In the genomic region with DNA sequence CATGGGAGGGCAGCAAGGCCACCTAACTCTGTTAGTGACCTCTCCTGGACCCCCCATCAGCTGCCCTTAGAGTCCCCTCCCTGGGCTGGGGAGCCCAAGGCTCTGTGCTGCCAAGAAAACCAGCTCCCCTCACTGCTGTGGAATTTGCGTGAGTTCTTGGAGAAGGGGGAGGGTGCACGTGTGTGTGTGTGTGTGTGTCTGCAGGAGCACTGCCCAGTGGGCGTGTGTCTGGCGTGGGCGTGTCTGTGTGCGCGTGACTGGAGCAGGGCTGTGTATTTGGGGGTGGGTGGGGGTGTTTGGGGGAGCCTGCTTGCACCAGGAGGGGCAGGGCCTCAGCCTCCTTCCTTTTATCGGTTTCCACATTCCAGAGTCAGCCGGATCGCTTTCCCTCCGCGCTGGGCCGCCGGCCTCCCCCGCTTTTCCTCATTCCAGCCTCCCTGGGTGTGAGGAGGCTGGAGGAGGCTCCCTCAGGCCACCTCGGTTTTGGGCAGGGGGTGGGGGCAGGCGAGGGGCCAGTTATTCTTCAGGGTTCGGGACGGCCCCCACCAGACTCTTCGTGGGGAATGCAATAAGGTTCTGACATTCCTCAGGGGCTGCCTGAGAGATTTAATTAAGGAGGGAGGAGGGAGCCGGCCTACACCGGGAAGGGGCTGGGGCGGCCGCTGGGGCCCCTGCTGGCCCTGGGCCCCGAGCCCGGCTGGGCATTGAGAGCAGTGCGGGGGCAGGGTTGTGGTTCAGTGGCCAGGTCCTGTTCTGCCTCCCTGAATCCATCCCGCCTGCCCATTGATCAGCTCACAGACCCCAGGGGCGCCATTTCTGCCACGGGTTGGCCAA, we compare ENCODE assay signal across 8 cellular contexts. TPM values are rescaled to one million over a fixed set of nuclear protein-coding genes. Genes with fewer than 3 reads are reported as not detected.
A peak's percentile ranks its signal among the peaks of the same experiment; 100 is the strongest.
DNase-seq lines count a peak whose midpoint lies in the region; ATAC-seq and TF ChIP-seq lines count a peak whose summit lies in the region.

No MANE protein-coding gene starts in this region.

- peak; percentile 92 for DNase-seq in astrocyte of the hippocampus (ENCODE audit: low read depth, low spot score)
- no peak for DNase-seq in activated CD4-positive, alpha-beta T cell treated with anti-CD3 and anti-CD28 coated beads, Interleukin-2, amount 10 ng/mL, durations not matched to agents 7 days and 5 days
- no peak for DNase-seq in activated CD8-positive, alpha-beta T cell treated with anti-CD3 and anti-CD28 coated beads, Interleukin-2, amount 10 ng/mL, durations not matched to agents 7 days and 5 days

- H3K36me3 ChIP-seq in HEK293 (ENCODE audit: control insufficient read depth in 2 of 2, insufficient read depth in 1 of 2, low read length in 2 of 2): no peaks in the 10 kb centered on the region
- H3K36me3 ChIP-seq in iPS-18a (ENCODE audit: control insufficient read depth, low read depth, low read length): no peaks in the 10 kb centered on the region
- no peaks in the 10 kb centered on the region for H3K36me3 ChIP-seq in skeletal muscle tissue (ENCODE audit: control insufficient read depth in 3 of 3, insufficient read depth in 3 of 3, low read length in 3 of 3)

- no peaks in the 10 kb centered on the region for H3K36me3 Mint-ChIP-seq in activated CD4-positive, alpha-beta T cell treated with anti-CD3 and anti-CD28 coated beads, Interleukin-2, amount 10 ng/mL, durations not matched to agents 7 days and 5 days (ENCODE audit: low read depth)
- no peaks in the 10 kb centered on the region for H3K36me3 Mint-ChIP-seq in activated CD8-positive, alpha-beta T cell treated with anti-CD3 and anti-CD28 coated beads, Interleukin-2, amount 10 ng/mL, durations not matched to agents 7 days and 5 days (ENCODE audit: low read depth)

- no peaks in the 10 kb centered on the region for H3K27me3 Mint-ChIP-seq in activated CD4-positive, alpha-beta T cell treated with anti-CD3 and anti-CD28 coated beads, Interleukin-2, amount 10 ng/mL, durations not matched to agents 7 days and 5 days
- H3K27me3 Mint-ChIP-seq in activated CD8-positive, alpha-beta T cell treated with anti-CD3 and anti-CD28 coated beads, Interleukin-2, amount 10 ng/mL, durations not matched to agents 7 days and 5 days (ENCODE audit: low read depth): no peaks in the 10 kb centered on the region

- H3K4me3 Mint-ChIP-seq in activated CD4-positive, alpha-beta T cell treated with anti-CD3 and anti-CD28 coated beads, Interleukin-2, amount 10 ng/mL, durations not matched to agents 7 days and 5 days: no peak overlapping the region
- H3K4me3 Mint-ChIP-seq in activated CD8-positive, alpha-beta T cell treated with anti-CD3 and anti-CD28 coated beads, Interleukin-2, amount 10 ng/mL, durations not matched to agents 7 days and 5 days: no peak overlapping the region

- no peaks in the 10 kb centered on the region for H3K9me3 ChIP-seq in HEK293 (ENCODE audit: control insufficient read depth, insufficient read depth, low read depth, low read length)
- no peaks in the 10 kb centered on the region for H3K9me3 ChIP-seq in iPS-18a (ENCODE audit: control insufficient read depth, low read depth, low read length)
- H3K9me3 ChIP-seq in skeletal muscle tissue (ENCODE audit: control insufficient read depth in 3 of 3, low read length in 3 of 3): no peaks in the 10 kb centered on the region

- H3K9ac ChIP-seq in iPS-18a (ENCODE audit: low read length) (peak overlapping the region; percentile 15), skeletal muscle tissue (ENCODE audit: low read depth in 1 of 3, low read length in 3 of 3) (peak overlapping the region in 2 of 3 donors; percentile 38 to 74)

- H3K4me1 Mint-ChIP-seq in activated CD4-positive, alpha-beta T cell treated with anti-CD3 and anti-CD28 coated beads, Interleukin-2, amount 10 ng/mL, durations not matched to agents 7 days and 5 days: peaks cover 5% of the 10 kb centered on the region
- peaks cover 2% of the 10 kb centered on the region for H3K4me1 Mint-ChIP-seq in activated CD8-positive, alpha-beta T cell treated with anti-CD3 and anti-CD28 coated beads, Interleukin-2, amount 10 ng/mL, durations not matched to agents 7 days and 5 days (ENCODE audit: low read depth)

- H3K27ac ChIP-seq in HEK293 (ENCODE audit: extremely low read depth, low read depth, low read length): no peak overlapping the region; the same call in 1 of the 2 replicates
- H3K27ac ChIP-seq in iPS-18a (ENCODE audit: low read length): no peak overlapping the region
- peak overlapping the region; percentile 78 for H3K27ac ChIP-seq in skeletal muscle tissue (ENCODE audit: low read depth, low read length)

- H3K27ac Mint-ChIP-seq in activated CD4-positive, alpha-beta T cell treated with anti-CD3 and anti-CD28 coated beads, Interleukin-2, amount 10 ng/mL, durations not matched to agents 7 days and 5 days: no peak overlapping the region
- H3K27ac Mint-ChIP-seq in activated CD8-positive, alpha-beta T cell treated with anti-CD3 and anti-CD28 coated beads, Interleukin-2, amount 10 ng/mL, durations not matched to agents 7 days and 5 days: no peak overlapping the region

- no peaks in the 10 kb centered on the region for H3K9me3 Mint-ChIP-seq in activated CD4-positive, alpha-beta T cell treated with anti-CD3 and anti-CD28 coated beads, Interleukin-2, amount 10 ng/mL, durations not matched to agents 7 days and 5 days
- H3K9me3 Mint-ChIP-seq in activated CD8-positive, alpha-beta T cell treated with anti-CD3 and anti-CD28 coated beads, Interleukin-2, amount 10 ng/mL, durations not matched to agents 7 days and 5 days (ENCODE audit: insufficient read depth): no peaks in the 10 kb centered on the region

- H3K27me3 ChIP-seq in iPS-18a (ENCODE audit: control insufficient read depth, insufficient read depth, low read length) (peaks cover 9% of the 10 kb centered on the region), skeletal muscle tissue (ENCODE audit: control insufficient read depth in 3 of 3, insufficient read depth in 3 of 3, low read length in 3 of 3) (no peaks in the 10 kb centered on the region)

- H3K4me3 ChIP-seq in HEK293 (ENCODE audit: low read depth, low read length) (no peak overlapping the region), iPS-18a (ENCODE audit: low read length) (peak overlapping the region; percentile 76), skeletal muscle tissue (ENCODE audit: low read length in 3 of 3) (peak overlapping the region; percentile 40 to 60 (median 58))

- H3K4me1 ChIP-seq in HEK293 (ENCODE audit: control insufficient read depth, insufficient read depth, low read length) (peaks cover 21% of the 10 kb centered on the region), iPS-18a (ENCODE audit: control insufficient read depth, low read depth, low read length) (peaks cover 33% of the 10 kb centered on the region), skeletal muscle tissue (ENCODE audit: control insufficient read depth in 3 of 3, insufficient read depth in 3 of 3, low read length in 3 of 3) (peaks cover 40 to 64% (median 57%) of the 10 kb centered on the region in 3 donors)

- POLR2A ChIA-PET in HEK293 (lab: Yijun Ruan, JAX): interaction anchor here (0.6 to 1.5 kb wide), 6 partner anchors 13 to 1239 kb away, joined by 3 to 4 read pairs (median 4); a partner anchor contains a TSS
- POLR2A ChIA-PET in activated CD4-positive, alpha-beta T cell treated with anti-CD3 and anti-CD28 coated beads, Interleukin-2, amount 10 ng/mL, durations not matched to agents 7 days and 5 days (lab: Charles Lee): no interaction called here
- POLR2A ChIA-PET in activated CD8-positive, alpha-beta T cell treated with anti-CD3 and anti-CD28 coated beads, Interleukin-2, amount 10 ng/mL, durations not matched to agents 7 days and 5 days (lab: Charles Lee): interaction anchor here (0.6 kb wide), 1 partner anchor 131 kb away, joined by 3 read pairs; no protein-coding TSS in a partner anchor

- no peak for TF ChIP-seq CTCF in HEK293 (tag by site-specific recombination; IDR thresholded peaks at IDR 0.05)

- CTCF ChIA-PET in HEK293 (lab: Yijun Ruan, JAX): interaction anchor here (0.8 to 3.3 kb wide), 4 partner anchors 14 to 29 kb away, joined by 4 to 32 read pairs (median 10); no protein-coding TSS in a partner anchor
- CTCF ChIA-PET in activated CD4-positive, alpha-beta T cell treated with anti-CD3 and anti-CD28 coated beads, Interleukin-2, amount 10 ng/mL, durations not matched to agents 7 days and 5 days (lab: Charles Lee): interaction anchor here (0.7 to 1.1 kb wide), 2 partner anchors 28 to 120 kb away, joined by 3 read pairs; no protein-coding TSS in a partner anchor
- CTCF ChIA-PET in activated CD8-positive, alpha-beta T cell treated with anti-CD3 and anti-CD28 coated beads, Interleukin-2, amount 10 ng/mL, durations not matched to agents 7 days and 5 days (lab: Charles Lee): interaction anchor here (1.1 kb wide), 1 partner anchor 15 kb away, joined by 3 read pairs; no protein-coding TSS in a partner anchor

- ATAC-seq in activated CD8-positive, alpha-beta T cell treated with anti-CD3 and anti-CD28 coated beads, Interleukin-2, amount 10 ng/mL, durations not matched to agents 7 days and 5 days: no peak
- ATAC-seq in HG02759 (IDR thresholded peaks at IDR 0.05; ENCODE audit: unreplicated experiment) (no peak), GM19351 (IDR thresholded peaks at IDR 0.05; ENCODE audit: unreplicated experiment) (no peak)

RNA-seq across cellular contexts. Expression of a gene that starts 2.5 kb away (rescaled TPM):
- total RNA-seq in skeletal muscle tissue: 13.0 TPM
- total RNA-seq in activated CD4-positive, alpha-beta T cell treated with anti-CD3 and anti-CD28 coated beads, Interleukin-2, amount 10 ng/mL, durations not matched to agents 7 days and 5 days: not detected
- not detected for total RNA-seq in activated CD8-positive, alpha-beta T cell treated with anti-CD3 and anti-CD28 coated beads, Interleukin-2, amount 10 ng/mL, durations not matched to agents 7 days and 5 days

RNA-seq across cellular contexts. Expression of a gene that starts 23.0 kb away (rescaled TPM):
- 32.9 TPM for total RNA-seq in skeletal muscle tissue
- total RNA-seq in activated CD4-positive, alpha-beta T cell treated with anti-CD3 and anti-CD28 coated beads, Interleukin-2, amount 10 ng/mL, durations not matched to agents 7 days and 5 days: 10 to 100 TPM; 35.1 to 39.3 TPM
- 10 to 100 TPM; 33.3 to 40.3 TPM for total RNA-seq in activated CD8-positive, alpha-beta T cell treated with anti-CD3 and anti-CD28 coated beads, Interleukin-2, amount 10 ng/mL, durations not matched to agents 7 days and 5 days

RNA-seq across cellular contexts. Expression of a gene that starts 42.3 kb away (rescaled TPM):
- total RNA-seq in skeletal muscle tissue: 14.6 TPM
- 100 to 1,000 TPM; 196 to 211 TPM for total RNA-seq in activated CD4-positive, alpha-beta T cell treated with anti-CD3 and anti-CD28 coated beads, Interleukin-2, amount 10 ng/mL, durations not matched to agents 7 days and 5 days
- 100 to 1,000 TPM; 167 to 176 TPM for total RNA-seq in activated CD8-positive, alpha-beta T cell treated with anti-CD3 and anti-CD28 coated beads, Interleukin-2, amount 10 ng/mL, durations not matched to agents 7 days and 5 days

RNA-seq across cellular contexts. Expression of a gene that starts 51.5 kb away (rescaled TPM):
- total RNA-seq in skeletal muscle tissue: 35.5 TPM
- total RNA-seq in activated CD4-positive, alpha-beta T cell treated with anti-CD3 and anti-CD28 coated beads, Interleukin-2, amount 10 ng/mL, durations not matched to agents 7 days and 5 days: 10 to 100 TPM; 51.6 to 55.0 TPM
- total RNA-seq in activated CD8-positive, alpha-beta T cell treated with anti-CD3 and anti-CD28 coated beads, Interleukin-2, amount 10 ng/mL, durations not matched to agents 7 days and 5 days: 10 to 100 TPM; 55.1 to 61.4 TPM

RNA-seq across cellular contexts. Expression of a gene that starts 58.3 kb away (rescaled TPM):
- 4.2 TPM for total RNA-seq in skeletal muscle tissue
- total RNA-seq in activated CD4-positive, alpha-beta T cell treated with anti-CD3 and anti-CD28 coated beads, Interleukin-2, amount 10 ng/mL, durations not matched to agents 7 days and 5 days: under 1 TPM; 0.12 to 0.17 TPM
- total RNA-seq in activated CD8-positive, alpha-beta T cell treated with anti-CD3 and anti-CD28 coated beads, Interleukin-2, amount 10 ng/mL, durations not matched to agents 7 days and 5 days: under 1 TPM; 0.16 TPM

Comparison
In these comparisons a context has a peak if more than half of its experiments do, and no peak if none do; other contexts are left out.
1. RNA of a gene that starts 2.5 kb away (total RNA-seq): 13.0 TPM in skeletal muscle tissue (single experiment); not detected in activated CD8-positive, alpha-beta T cell treated with anti-CD3 and anti-CD28 coated beads, Interleukin-2, amount 10 ng/mL, durations not matched to agents 7 days and 5 days and not detected in activated CD4-positive, alpha-beta T cell treated with anti-CD3 and anti-CD28 coated beads, Interleukin-2, amount 10 ng/mL, durations not matched to agents 7 days and 5 days; every median in the first group is over 10 times any median in the second.
2. RNA of a gene that starts 42.3 kb away (total RNA-seq): 196 to 211 TPM in activated CD4-positive, alpha-beta T cell treated with anti-CD3 and anti-CD28 coated beads, Interleukin-2, amount 10 ng/mL, durations not matched to agents 7 days and 5 days and 167 to 176 TPM in activated CD8-positive, alpha-beta T cell treated with anti-CD3 and anti-CD28 coated beads, Interleukin-2, amount 10 ng/mL, durations not matched to agents 7 days and 5 days; 14.6 TPM in skeletal muscle tissue (single experiment); every median in the first group is over 10 times any median in the second.